10 cellular contexts compared by ENCODE assay signal in the genomic region with DNA sequence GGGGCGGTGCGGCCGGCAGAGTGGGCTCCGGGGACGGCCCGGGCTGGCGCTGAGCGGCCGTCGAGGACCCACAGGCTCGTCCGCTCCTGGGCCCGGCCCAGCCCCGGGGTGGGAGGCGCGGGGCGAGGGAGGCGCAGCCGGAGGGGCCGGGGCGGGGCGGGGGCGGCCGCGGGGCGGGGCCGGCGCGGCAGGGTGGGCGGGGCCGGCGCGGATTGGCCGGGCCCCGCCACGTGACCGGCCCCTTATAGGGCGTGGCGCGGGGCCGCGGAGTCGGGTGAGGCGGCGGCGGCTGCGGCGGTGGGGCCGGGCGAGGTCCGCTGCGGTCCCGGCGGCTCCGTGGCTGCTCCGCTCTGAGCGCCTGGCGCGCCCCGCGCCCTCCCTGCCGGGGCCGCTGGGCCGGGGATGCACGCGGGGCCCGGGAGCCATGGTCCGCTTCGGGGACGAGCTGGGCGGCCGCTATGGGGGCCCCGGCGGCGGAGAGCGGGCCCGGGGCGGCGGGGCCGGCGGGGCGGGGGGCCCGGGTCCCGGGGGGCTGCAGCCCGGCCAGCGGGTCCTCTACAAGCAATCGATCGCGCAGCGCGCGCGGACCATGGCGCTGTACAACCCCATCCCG. TPM values are rescaled to one million over a fixed set of nuclear protein-coding genes. Genes with fewer than 3 reads are reported as not detected.
A peak's percentile ranks its signal among the peaks of the same experiment; 100 is the strongest.
DNase-seq lines count a peak whose midpoint lies in the region; ATAC-seq and TF ChIP-seq lines count a peak whose summit lies in the region.
"Not testable (repeated sequence)": the region's sequence is repeated elsewhere in the genome, so short reads cannot be mapped to it uniquely, and the experiment has no call there.
"Had no signal": no experiment of that assay in that cellular context is flagged by ENCODE, and none has a peak within 500 bp of the region (broad histone marks: within the 10 kb centered on the region; RNA-seq: fewer than 3 reads in every experiment).

A gene (plus strand): TSS at position 273 of the 613 bp plus-strand sequence. CDS start 152 bp downstream, at position 425.

- H3K9me3 ChIP-seq in A673 (ENCODE audit: low read depth, low read length, poor library complexity, severe bottlenecking); left ventricle myocardium inferior (replicated peaks); mesodermal cell (ENCODE audit: control insufficient read depth, low read length); smooth muscle cell (replicated peaks; ENCODE audit: low read depth): not testable (repeated sequence)

- H3K27me3 ChIP-seq in A673 (replicated peaks; ENCODE audit: insufficient read depth, low read depth, low read length, poor library complexity) (peaks cover 14% of the 10 kb centered on the region), left ventricle myocardium inferior (ENCODE audit: low read depth) (peaks cover 84% of the 10 kb centered on the region), smooth muscle cell (ENCODE audit: low read depth) (peaks cover 37% of the 10 kb centered on the region)

- not testable (repeated sequence) for H3K79me2 ChIP-seq in smooth muscle cell (ENCODE audit: low read depth)

- CTCF ChIA-PET in A673 (lab: Charles Lee); HEK293T (lab: Yijun Ruan, JAX): not testable (repeated sequence)

- not testable (repeated sequence) for TF ChIP-seq CTCF in A673 (conservative IDR thresholded peaks at IDR 0.05; ENCODE audit: low read depth, low read length); left ventricle myocardium inferior (IDR thresholded peaks at IDR 0.05; ENCODE audit: borderline replicate concordance); smooth muscle cell (IDR thresholded peaks at IDR 0.05; ENCODE audit: borderline replicate concordance, insufficient read depth, poor library complexity, severe bottlenecking)

- not testable (repeated sequence) for H3K27ac ChIP-seq in A673 (ENCODE audit: low read depth, low read length, poor library complexity, severe bottlenecking); left ventricle myocardium inferior (replicated peaks); mesodermal cell (ENCODE audit: low read depth, low read length, severe bottlenecking); smooth muscle cell (ENCODE audit: low read depth)

- not testable (repeated sequence) for BruUV-seq in A673 (replicated peaks; lab: Mats Ljungman, UMichigan)

- not testable (repeated sequence) for H3F3A ChIP-seq in smooth muscle cell (ENCODE audit: low read depth)

- 18 to 22% methylated on average over 23 to 26 of the region's 95 CpGs for WGBS in mesodermal cell (ENCODE audit: insufficient coverage in 2 of 2), 2 experiments
- WGBS in smooth muscle cell (ENCODE audit: low lambda C conversion rate) = 13% methylated on average over 13 of the region's 95 CpGs

- not testable (repeated sequence) for H3K9ac ChIP-seq in smooth muscle cell (ENCODE audit: low read depth)

- H3K9me3 Mint-ChIP-seq in activated T-helper 17 cell treated with anti-CD3 and anti-CD28 coated beads, Interleukin-2, amount 50 U/mL, for 72 hours = not testable (repeated sequence)

- H3K36me3 ChIP-seq in A673 (ENCODE audit: insufficient read depth, low read length, poor library complexity, severe bottlenecking); left ventricle myocardium inferior; mesodermal cell (ENCODE audit: control insufficient read depth, insufficient read depth, low read length); smooth muscle cell (ENCODE audit: low read depth): not testable (repeated sequence)

- intact Hi-C loops in A673 (cut with micrococcal nuclease; ENCODE audit: unreplicated experiment); left ventricle myocardium inferior (cut with micrococcal nuclease): not testable (repeated sequence)

- peak; percentile 52 for ATAC-seq in activated T-helper 17 cell treated with anti-CD3 and anti-CD28 coated beads, Interleukin-2, amount 50 U/mL, for 72 hours (replicated peaks)

- H3K27me3 Mint-ChIP-seq in activated T-helper 17 cell treated with anti-CD3 and anti-CD28 coated beads, Interleukin-2, amount 50 U/mL, for 72 hours = peaks cover 23% of the 10 kb centered on the region

- H2AFZ ChIP-seq in smooth muscle cell (ENCODE audit: low read depth) = not testable (repeated sequence)

- H3K4me3 Mint-ChIP-seq in activated T-helper 17 cell treated with anti-CD3 and anti-CD28 coated beads, Interleukin-2, amount 50 U/mL, for 72 hours = peak within 1 kb of the TSS; percentile 14

- H3K4me3 ChIP-seq in A673 (ENCODE audit: low read depth, low read length, poor library complexity, severe bottlenecking) = peak within 1 kb of the TSS; percentile 24
- peak within 1 kb of the TSS; percentile 59 for H3K4me3 ChIP-seq in left ventricle myocardium inferior
- peak within 1 kb of the TSS; percentile 26 for H3K4me3 ChIP-seq in mesodermal cell (ENCODE audit: extremely low read depth, insufficient read depth, low read length, poor library complexity, severe bottlenecking)
- H3K4me3 ChIP-seq in smooth muscle cell = peak within 1 kb of the TSS; percentile 47

- not testable (repeated sequence) for H3K4me1 ChIP-seq in A673 (ENCODE audit: insufficient read depth, low read length, poor library complexity, severe bottlenecking); left ventricle myocardium inferior; mesodermal cell (ENCODE audit: control insufficient read depth, insufficient read depth, low read length, poor library complexity, severe bottlenecking); smooth muscle cell (ENCODE audit: low read depth)

- peak within 1 kb of the TSS; percentile 91 for H3K4me2 ChIP-seq in smooth muscle cell

- DNase-seq in A673 (ENCODE audit: low spot score) (peak; percentile 46), HEK293T (ENCODE audit: extremely low spot score) (peak; percentile 91), NCI-H510A treated with DMSO at 0.1 percent for 48 hours (lab: John Stamatoyannopoulos, UW) (peak; percentile 20), ecto neural progenitor cell (ENCODE audit: low spot score) (peak; percentile 66)
- DNase-seq in left ventricle myocardium inferior; smooth muscle cell (lab: John Stamatoyannopoulos, UW; ENCODE audit: unreplicated experiment): not testable (repeated sequence)

- not testable (repeated sequence) for H4K20me1 ChIP-seq in smooth muscle cell (ENCODE audit: low read depth)

- H3K4me1 Mint-ChIP-seq in activated T-helper 17 cell treated with anti-CD3 and anti-CD28 coated beads, Interleukin-2, amount 50 U/mL, for 72 hours = not testable (repeated sequence)

- H3K27ac Mint-ChIP-seq in activated T-helper 17 cell treated with anti-CD3 and anti-CD28 coated beads, Interleukin-2, amount 50 U/mL, for 72 hours = not testable (repeated sequence)

- POLR2A ChIA-PET in A673 (lab: Charles Lee; ENCODE audit: low non-redundant PET); HEK293T (lab: Yijun Ruan, JAX): not testable (repeated sequence)

- not testable (repeated sequence) for H3K36me3 Mint-ChIP-seq in activated T-helper 17 cell treated with anti-CD3 and anti-CD28 coated beads, Interleukin-2, amount 50 U/mL, for 72 hours (ENCODE audit: low read depth)

RNA-seq across cellular contexts. Expression of the gene that starts here (rescaled TPM):
- 0.34 and 0.61 TPM in 2 replicates for total RNA-seq in A673 (2021)
- total RNA-seq in activated T-helper 17 cell treated with anti-CD3 and anti-CD28 coated beads, Interleukin-2, amount 50 U/mL, for 72 hours = under 1 TPM in 1 of 2 donors, not detected in 1; 0.16 TPM
- total RNA-seq in left ventricle myocardium inferior = 0.19 TPM
- 0.37 TPM for polyA plus RNA-seq in mesodermal cell (2013, experiment 1 of 2)
- 0.35 TPM for polyA plus RNA-seq in mesodermal cell (2013, experiment 2 of 2)
- total RNA-seq in smooth muscle cell = under 0.01 and 0.09 TPM in 2 replicates
- polyA plus RNA-seq in smooth muscle cell = 0.08 and 0.23 TPM in 2 replicates
- total RNA-seq: A172; activated CD8-positive, alpha-beta memory T cell treated with anti-CD3 and anti-CD28 coated beads, Interleukin-2, amount 10 ng/mL, durations not matched to agents 7 days and 5 days had no signal

Comparison
In these comparisons a context has a peak if more than half of its experiments do, and no peak if none do; other contexts are left out.
1. Peak in DNase-seq and H3K4me3 ChIP-seq in A673; RNA of the gene not detected or under 1 TPM.
2. Peak in ATAC-seq in activated T-helper 17 cell treated with anti-CD3 and anti-CD28 coated beads, Interleukin-2, amount 50 U/mL, for 72 hours; RNA of the gene not detected or under 1 TPM.